Comparison of ENCODE assay signal across 16 cellular contexts in genomic region chr12:45685680-45686079, GRCh38.
"Had no signal": no experiment of that assay in that cellular context is flagged by ENCODE, and none has a peak within 500 bp of the region (broad histone marks: within the 10 kb centered on the region; RNA-seq: fewer than 3 reads in every experiment).

No MANE protein-coding gene starts in this region.

- H3K4me1 Mint-ChIP-seq: natural killer cell had no signal

- H3K27ac ChIP-seq: ascending aorta, breast epithelium, foreskin keratinocyte, neutrophil, thyroid gland, WERI-Rb-1 had no signal

- H3K27me3 Mint-ChIP-seq: dendritic cell treated with granulocyte-macrophage colony-stimulating factor and Interleukin-4, amounts not matched to agents 40 ng/mL and 50 ng/mL, for 4 days; memory B cell had no signal

- H3K9me3 ChIP-seq: ascending aorta, breast epithelium, neutrophil, thyroid gland had no signal

- H3K27me3 ChIP-seq: ascending aorta, breast epithelium, neutrophil, thyroid gland had no signal

- ATAC-seq: foreskin keratinocyte, left ventricle myocardium superior, natural killer cell had no signal

- H3K4me1 ChIP-seq: ascending aorta, breast epithelium, foreskin keratinocyte, thyroid gland had no signal

- H3K27ac Mint-ChIP-seq: dendritic cell treated with granulocyte-macrophage colony-stimulating factor and Interleukin-4, amounts not matched to agents 40 ng/mL and 50 ng/mL, for 4 days; memory B cell; natural killer cell had no signal

- H3K4me3 ChIP-seq: ascending aorta, breast epithelium, thyroid gland had no signal

- H3K36me3 ChIP-seq: ascending aorta, breast epithelium, neutrophil, thyroid gland, WERI-Rb-1 had no signal

- H3K4me3 Mint-ChIP-seq: dendritic cell treated with granulocyte-macrophage colony-stimulating factor and Interleukin-4, amounts not matched to agents 40 ng/mL and 50 ng/mL, for 4 days; memory B cell; natural killer cell had no signal

- DNase-seq: activated CD4-positive, alpha-beta T cell treated with anti-CD3 and anti-CD28 coated beads, Interleukin-2, amount 50 U/mL, for 48 hours; cerebellar nuclear complex; effector memory CD4-positive, alpha-beta T cell; foreskin keratinocyte; left ventricle myocardium superior; natural killer cell; retina; stimulated activated CD4-positive, alpha-beta T cell treated with anti-CD3 and anti-CD28 coated beads, Interleukin-12 subunit alpha, Interleukin-12 subunit beta, amount 100 ng/mL, for 4 hours; stimulated activated CD4-positive, alpha-beta T cell treated with anti-CD3 and anti-CD28 coated beads, Interleukin-2, amount 100 ng/mL, for 24 hours; thyroid gland; WERI-Rb-1 had no signal

- H3K9me3 Mint-ChIP-seq: dendritic cell treated with granulocyte-macrophage colony-stimulating factor and Interleukin-4, amounts not matched to agents 40 ng/mL and 50 ng/mL, for 4 days; memory B cell; natural killer cell had no signal

- H3K36me3 Mint-ChIP-seq: memory B cell, natural killer cell had no signal
